In the genomic region with DNA sequence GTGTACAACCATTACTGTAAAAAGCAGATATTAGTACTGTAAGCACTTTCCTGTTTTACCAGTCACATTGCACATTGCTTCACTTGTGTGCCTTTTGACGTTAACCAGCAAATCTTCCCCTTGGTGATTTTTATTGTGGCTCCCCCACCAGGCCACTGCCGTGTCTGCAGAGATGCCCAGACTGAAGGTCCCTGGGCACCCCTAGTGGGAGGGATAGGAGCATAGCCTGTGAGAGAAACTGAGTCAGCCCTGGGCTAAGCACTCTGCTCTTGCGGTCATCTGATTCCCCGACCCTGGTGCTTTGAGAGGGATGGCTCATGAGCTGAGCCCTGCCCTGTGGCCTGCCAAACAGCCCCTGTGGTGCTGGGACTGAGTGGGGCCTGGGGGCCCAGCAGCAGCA, we compare ENCODE assay signal across 8 cellular contexts.
DNase-seq lines count a peak whose midpoint lies in the region; ATAC-seq and TF ChIP-seq lines count a peak whose summit lies in the region.

No MANE protein-coding gene starts in this region.

- DNase-seq in MCF 10A (ENCODE audit: unreplicated experiment) (peak; percentile 20), breast epithelium (ENCODE audit: low spot score in 2 of 2) (no peak), WTC11 (ENCODE audit: low spot score) (peak; percentile 30), dermis microvascular lymphatic vessel endothelial cell (ENCODE audit: low read depth in 2 of 2) (peak; percentile 20 to 66), A172 (ENCODE audit: low spot score) (no peak)

- H3K27me3 Mint-ChIP-seq in MCF 10A (ENCODE audit: insufficient read depth, unreplicated experiment) (no peaks in the 10 kb centered on the region), WTC11 (ENCODE audit: low read depth) (no peaks in the 10 kb centered on the region)

- peaks cover 8% of the 10 kb centered on the region for H3K4me1 Mint-ChIP-seq in MCF 10A (ENCODE audit: insufficient read depth, unreplicated experiment)
- H3K4me1 Mint-ChIP-seq in WTC11, result peaks cover 12% of the 10 kb centered on the region

- H3K4me1 ChIP-seq in breast epithelium, result no peaks in the 10 kb centered on the region
- H3K4me1 ChIP-seq in neutrophil (ENCODE audit: control insufficient read depth in 1 of 2, insufficient read depth in 1 of 2, low read depth in 1 of 2, low read length in 1 of 2), result peaks cover 38 to 40% of the 10 kb centered on the region in 2 experiments

- no peaks in the 10 kb centered on the region for H3K36me3 ChIP-seq in breast epithelium
- peaks cover 31% of the 10 kb centered on the region for H3K36me3 ChIP-seq in neutrophil

- TF ChIP-seq CTCF in MCF 10A (IDR thresholded peaks at IDR 0.05; ENCODE audit: unreplicated experiment) (no peak), breast epithelium (IDR thresholded peaks at IDR 0.05) (no peak), WTC11 (IDR thresholded peaks at IDR 0.05) (no peak), neutrophil (IDR thresholded peaks at IDR 0.05) (peak; percentile 73)

- no peak overlapping the region for H3K27ac Mint-ChIP-seq in MCF 10A (ENCODE audit: low read depth, unreplicated experiment)
- H3K27ac Mint-ChIP-seq in WTC11, result no peak overlapping the region

- H3K27me3 ChIP-seq in breast epithelium (no peaks in the 10 kb centered on the region), neutrophil (no peaks in the 10 kb centered on the region)

- H3K9me3 ChIP-seq in breast epithelium (no peaks in the 10 kb centered on the region), neutrophil (no peaks in the 10 kb centered on the region)

- peaks cover 5% of the 10 kb centered on the region for H3K36me3 Mint-ChIP-seq in MCF 10A (ENCODE audit: insufficient read depth, unreplicated experiment)
- H3K36me3 Mint-ChIP-seq in WTC11, result peaks cover 15% of the 10 kb centered on the region

- no TSS peak for BruUV-seq in MCF 10A (replicated peaks; lab: Mats Ljungman, UMichigan)

- TF ChIP-seq POLR2A in breast epithelium (IDR thresholded peaks at IDR 0.05), result no peak

- ATAC-seq in WTC11, result peak; percentile 75
- no peak for ATAC-seq in HG03469 (IDR thresholded peaks at IDR 0.05; ENCODE audit: unreplicated experiment)
- no peak for ATAC-seq in HG03432 (IDR thresholded peaks at IDR 0.05; ENCODE audit: unreplicated experiment)

- H3K4me3 Mint-ChIP-seq in MCF 10A (ENCODE audit: unreplicated experiment) (no peak overlapping the region), WTC11 (no peak overlapping the region)

- H3K4me3 ChIP-seq in breast epithelium (no peak overlapping the region), neutrophil (ENCODE audit: low read depth in 1 of 2, low read length in 1 of 2) (no peak overlapping the region)

- H3K9me3 Mint-ChIP-seq in MCF 10A (ENCODE audit: unreplicated experiment) (no peaks in the 10 kb centered on the region), WTC11 (peaks cover 4% of the 10 kb centered on the region; the same call in 1 of the 2 replicates)

- H3K27ac ChIP-seq in breast epithelium (no peak overlapping the region), neutrophil (peak overlapping the region; percentile 82)

- POLR2A ChIA-PET in MCF 10A (lab: Yijun Ruan, JAX) (no interaction called here), WTC11 (lab: Charles Lee) (no interaction called here)

- CTCF ChIA-PET in MCF 10A (lab: Yijun Ruan, JAX) (no interaction called here), WTC11 (lab: Charles Lee) (interaction anchor here (1.0 to 1.8 kb wide), 3 partner anchors 12 to 55 kb away, joined by 3 to 7 read pairs (median 4); no protein-coding TSS in a partner anchor)

- intact Hi-C loops in MCF 10A (cut with micrococcal nuclease), result no loop called here
- intact Hi-C loops in breast epithelium (cut with DNase I; ENCODE audit: low total_unique reads), result no loop called here

TF ChIP-seq in WTC11, 78 proteins besides CTCF, POLR2A, EP300 and RAD21:
- TF ChIP-seq, protein P1, sequence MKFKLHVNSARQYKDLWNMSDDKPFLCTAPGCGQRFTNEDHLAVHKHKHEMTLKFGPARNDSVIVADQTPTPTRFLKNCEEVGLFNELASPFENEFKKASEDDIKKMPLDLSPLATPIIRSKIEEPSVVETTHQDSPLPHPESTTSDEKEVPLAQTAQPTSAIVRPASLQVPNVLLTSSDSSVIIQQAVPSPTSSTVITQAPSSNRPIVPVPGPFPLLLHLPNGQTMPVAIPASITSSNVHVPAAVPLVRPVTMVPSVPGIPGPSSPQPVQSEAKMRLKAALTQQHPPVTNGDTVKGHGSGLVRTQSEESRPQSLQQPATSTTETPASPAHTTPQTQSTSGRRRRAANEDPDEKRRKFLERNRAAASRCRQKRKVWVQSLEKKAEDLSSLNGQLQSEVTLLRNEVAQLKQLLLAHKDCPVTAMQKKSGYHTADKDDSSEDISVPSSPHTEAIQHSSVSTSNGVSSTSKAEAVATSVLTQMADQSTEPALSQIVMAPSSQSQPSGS (CRISPR knock-in tag; IDR thresholded peaks at IDR 0.05; ENCODE audit: borderline replicate concordance, low read depth), result no peak
- TF ChIP-seq ATF6 (CRISPR knock-in tag; IDR thresholded peaks at IDR 0.05), result no peak

Comparison
In these comparisons a context has a peak if more than half of its experiments do, and no peak if none do; other contexts are left out.
1. DNase-seq: peak in MCF 10A (single experiment), WTC11 (single experiment) and dermis microvascular lymphatic vessel endothelial cell (2 of 2); none in breast epithelium (0 of 2) and A172 (single experiment).